8 cellular contexts compared by ENCODE assay signal in the genomic region with DNA sequence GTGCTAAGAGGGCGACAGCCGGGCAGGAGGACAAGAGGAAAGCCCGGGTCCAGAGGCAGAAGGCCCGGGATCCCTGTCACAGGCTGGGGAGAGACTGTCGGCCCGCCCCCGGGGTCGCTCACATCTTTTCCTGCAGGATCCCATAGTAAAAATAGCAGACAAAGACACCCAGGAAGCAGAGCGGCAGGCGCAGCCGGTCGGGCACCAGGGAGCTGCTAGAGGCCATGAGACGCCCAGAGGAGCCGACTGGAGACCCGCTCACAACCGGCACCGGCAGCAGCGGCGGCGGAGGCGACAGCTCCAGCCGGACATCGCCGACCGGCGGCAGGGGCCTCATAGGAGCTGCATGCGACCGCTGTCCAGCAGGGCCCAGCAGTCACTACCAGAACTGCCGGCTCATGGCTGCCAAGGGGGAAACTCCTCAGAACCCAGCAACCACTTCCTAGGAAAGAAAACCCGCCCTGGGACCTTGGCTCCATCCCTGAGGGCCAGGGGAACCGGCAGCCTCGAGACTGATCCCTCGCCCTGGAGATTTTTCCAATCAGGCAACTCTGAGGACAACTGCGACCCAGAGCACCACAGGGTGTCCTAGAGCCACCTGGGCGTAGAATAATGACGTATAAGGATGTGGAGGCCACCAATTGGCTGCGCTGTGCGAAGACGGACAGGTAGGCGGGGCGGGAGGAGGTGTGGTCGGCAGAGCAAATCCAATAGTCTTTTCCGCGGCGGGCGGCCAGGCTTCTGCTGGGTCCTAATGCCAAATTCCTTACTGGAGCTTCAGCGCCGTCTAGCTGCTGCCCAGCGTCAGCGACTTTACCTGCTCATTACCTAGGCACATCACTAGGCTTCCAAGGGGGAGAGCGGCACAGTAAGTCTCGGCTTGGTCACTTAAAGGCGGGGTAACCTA. TPM values are rescaled to one million over a fixed set of nuclear protein-coding genes. Genes with fewer than 3 reads are reported as not detected.
DNase-seq lines count a peak whose midpoint lies in the region; ATAC-seq lines count a peak whose summit lies in the region.

A gene with protein sequence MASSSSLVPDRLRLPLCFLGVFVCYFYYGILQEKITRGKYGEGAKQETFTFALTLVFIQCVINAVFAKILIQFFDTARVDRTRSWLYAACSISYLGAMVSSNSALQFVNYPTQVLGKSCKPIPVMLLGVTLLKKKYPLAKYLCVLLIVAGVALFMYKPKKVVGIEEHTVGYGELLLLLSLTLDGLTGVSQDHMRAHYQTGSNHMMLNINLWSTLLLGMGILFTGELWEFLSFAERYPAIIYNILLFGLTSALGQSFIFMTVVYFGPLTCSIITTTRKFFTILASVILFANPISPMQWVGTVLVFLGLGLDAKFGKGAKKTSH (minus strand): TSS at position 357 of the 907 bp plus-strand sequence. CDS start 131 bp downstream, at position 226.

- DNase-seq in GM19240 (ENCODE audit: insufficient read length, low spot score) (peak; percentile 99), NCI-H526 treated with DMSO at 0.1 percent for 48 hours (lab: John Stamatoyannopoulos, UW) (peak; percentile 99), cortex of kidney (lab: John Stamatoyannopoulos, UW) (peak; percentile 48), left lobe of liver (ENCODE audit: low spot score) (peak; percentile 99)
- DNase-seq in activated CD4-positive, alpha-beta T cell treated with anti-CD3 and anti-CD28 coated beads, Interleukin-2, amount 10 ng/mL, durations not matched to agents 7 days and 5 days: peak; percentile 99
- peak; percentile 95 to 97 for DNase-seq in stimulated activated CD4-positive, alpha-beta T cell treated with anti-CD3 and anti-CD28 coated beads, Interleukin-2, amount 100 ng/mL, for 48 hours

- H3K4me3 Mint-ChIP-seq in activated CD4-positive, alpha-beta T cell treated with anti-CD3 and anti-CD28 coated beads, Interleukin-2, amount 10 ng/mL, durations not matched to agents 7 days and 5 days: peak within 1 kb of the TSS; percentile 91

- no peaks in the 10 kb centered on the region for H3K9me3 Mint-ChIP-seq in activated CD4-positive, alpha-beta T cell treated with anti-CD3 and anti-CD28 coated beads, Interleukin-2, amount 10 ng/mL, durations not matched to agents 7 days and 5 days

- no peaks in the 10 kb centered on the region for H3K9me3 ChIP-seq in BLaER1 treated with 17β-estradiol and CSF1 and Interleukin-3, amounts not matched to agents 10 nM and 100 nM (replicated peaks in 1 of 11)

- POLR2A ChIA-PET in activated CD4-positive, alpha-beta T cell treated with anti-CD3 and anti-CD28 coated beads, Interleukin-2, amount 10 ng/mL, durations not matched to agents 7 days and 5 days (lab: Charles Lee): no interaction called here

- peak within 1 kb of the TSS; percentile 92 to 99 (median 96) for H3K9ac ChIP-seq in BLaER1 treated with 17β-estradiol and CSF1 and Interleukin-3, amounts not matched to agents 10 nM and 100 nM

- H3K4me1 Mint-ChIP-seq in activated CD4-positive, alpha-beta T cell treated with anti-CD3 and anti-CD28 coated beads, Interleukin-2, amount 10 ng/mL, durations not matched to agents 7 days and 5 days: peaks cover 56% of the 10 kb centered on the region

- peak within 1 kb of the TSS; percentile 98 for H3K27ac Mint-ChIP-seq in activated CD4-positive, alpha-beta T cell treated with anti-CD3 and anti-CD28 coated beads, Interleukin-2, amount 10 ng/mL, durations not matched to agents 7 days and 5 days

- H3K4me3 ChIP-seq in BLaER1 treated with 17β-estradiol and CSF1 and Interleukin-3, amounts not matched to agents 10 nM and 100 nM: peak within 1 kb of the TSS; percentile 84 to 98 (median 94)

- CTCF ChIA-PET in activated CD4-positive, alpha-beta T cell treated with anti-CD3 and anti-CD28 coated beads, Interleukin-2, amount 10 ng/mL, durations not matched to agents 7 days and 5 days (lab: Charles Lee): interaction anchor here (0.5 to 3.8 kb wide), 34 partner anchors 8 to 1631 kb away, joined by 3 to 31 read pairs (median 5); a partner anchor contains a TSS

- H4K20me1 ChIP-seq in BLaER1 treated with 17β-estradiol and CSF1 and Interleukin-3, amounts not matched to agents 10 nM and 100 nM: peaks cover 0 to 7% (median 0%) of the 10 kb centered on the region in 11 experiments; a peak in 2 of 22 replicates

- peak within 1 kb of the TSS; percentile 90 to 99 (median 97) for H3K27ac ChIP-seq in BLaER1 treated with 17β-estradiol and CSF1 and Interleukin-3, amounts not matched to agents 10 nM and 100 nM

- H3K4me2 ChIP-seq in BLaER1 treated with 17β-estradiol and CSF1 and Interleukin-3, amounts not matched to agents 10 nM and 100 nM: peak within 1 kb of the TSS; percentile 82 to 96 (median 93)

- peaks cover 38 to 81% (median 70%) of the 10 kb centered on the region in 11 experiments for H3K36me3 ChIP-seq in BLaER1 treated with 17β-estradiol and CSF1 and Interleukin-3, amounts not matched to agents 10 nM and 100 nM

- peaks cover 59 to 89% (median 84%) of the 10 kb centered on the region in 10 experiments for H3K4me1 ChIP-seq in BLaER1 treated with 17β-estradiol and CSF1 and Interleukin-3, amounts not matched to agents 10 nM and 100 nM

- H3K36me3 Mint-ChIP-seq in activated CD4-positive, alpha-beta T cell treated with anti-CD3 and anti-CD28 coated beads, Interleukin-2, amount 10 ng/mL, durations not matched to agents 7 days and 5 days (ENCODE audit: low read depth): peaks cover 52% of the 10 kb centered on the region

- no peaks in the 10 kb centered on the region for H3K27me3 ChIP-seq in BLaER1 treated with 17β-estradiol and CSF1 and Interleukin-3, amounts not matched to agents 10 nM and 100 nM

- no peaks in the 10 kb centered on the region for H3K27me3 Mint-ChIP-seq in activated CD4-positive, alpha-beta T cell treated with anti-CD3 and anti-CD28 coated beads, Interleukin-2, amount 10 ng/mL, durations not matched to agents 7 days and 5 days

- peak; percentile 65 for ATAC-seq in HG03469 (IDR thresholded peaks at IDR 0.05; ENCODE audit: unreplicated experiment)
- ATAC-seq in left lobe of liver: peak; percentile 92

RNA-seq across cellular contexts. Expression of the gene that starts here (rescaled TPM):
- total RNA-seq in activated CD4-positive, alpha-beta T cell treated with anti-CD3 and anti-CD28 coated beads, Interleukin-2, amount 10 ng/mL, durations not matched to agents 7 days and 5 days: 10 to 100 TPM; 55.8 to 70.1 TPM
- 54.5 TPM for total RNA-seq in left lobe of liver

Comparison
In these comparisons a context has a peak if more than half of its experiments do, and no peak if none do; other contexts are left out.
1. Peak in every context shown above with its lines: DNase-seq, ATAC-seq, H3K4me3 ChIP-seq and H3K27ac ChIP-seq.
2. DNase-seq: peak in every context shown above with its lines; median percentile 99 in GM19240; 99 in NCI-H526 treated with DMSO at 0.1 percent for 48 hours; 99 in activated CD4-positive, alpha-beta T cell treated with anti-CD3 and anti-CD28 coated beads, Interleukin-2, amount 10 ng/mL, durations not matched to agents 7 days and 5 days; 99 in left lobe of liver; 96 in stimulated activated CD4-positive, alpha-beta T cell treated with anti-CD3 and anti-CD28 coated beads, Interleukin-2, amount 100 ng/mL, for 48 hours; 48 in cortex of kidney.